In the genomic region with DNA sequence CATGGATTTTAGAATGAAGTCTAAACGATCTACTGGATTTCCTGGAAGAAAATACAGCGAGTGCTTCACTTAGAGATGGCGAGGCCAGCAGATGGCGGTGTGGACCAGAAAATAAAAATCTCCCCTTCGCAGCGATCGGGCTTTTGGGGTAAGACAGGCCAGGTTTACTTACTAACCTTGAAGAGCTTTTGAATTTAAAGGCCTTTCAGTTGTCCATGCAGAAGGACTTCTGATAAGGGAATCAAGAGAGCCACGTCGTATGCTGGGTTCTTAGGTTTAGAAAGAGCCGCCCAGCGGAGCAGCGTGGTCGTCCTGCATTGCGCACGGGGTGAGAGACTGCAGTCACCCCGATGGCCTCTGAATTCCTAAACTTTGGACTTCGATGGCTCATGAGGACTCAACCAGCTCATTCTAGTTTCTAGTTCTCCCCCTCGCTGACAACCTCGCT, we compare ENCODE assay signal across 8 cellular contexts.
DNase-seq lines count a peak whose midpoint lies in the region; ATAC-seq and TF ChIP-seq lines count a peak whose summit lies in the region.

No MANE protein-coding gene starts in this region.

- in situ Hi-C loops in mammary epithelial cell (cut with MboI; ENCODE audit: low sequenced_read_pairs in 2 of 2): no loop called here

- H3K9me3 ChIP-seq in mammary epithelial cell (replicated peaks; ENCODE audit: insufficient read depth, low read length): no peaks in the 10 kb centered on the region

- ATAC-seq in GM19397 (IDR thresholded peaks at IDR 0.05; ENCODE audit: unreplicated experiment): no peak
- no peak for ATAC-seq in GM21576 (IDR thresholded peaks at IDR 0.05; ENCODE audit: unreplicated experiment)

- peak; percentile 64 for TF ChIP-seq CTCF in GM10248 (IDR thresholded peaks at IDR 0.05; ENCODE audit: control extremely low read depth, extremely low read depth, low read depth, missing control alignments)
- peak; percentile 58 to 63 for TF ChIP-seq CTCF in mammary epithelial cell (conservative IDR thresholded peaks at IDR 0.05 in 1 of 2, IDR thresholded peaks at IDR 0.05 in 1 of 2; ENCODE audit: extremely low read depth in 1 of 2, insufficient read depth in 1 of 2, low read depth in 1 of 2, low read length in 2 of 2)
- peak; percentile 75 for TF ChIP-seq CTCF in kidney epithelial cell (IDR thresholded peaks at IDR 0.05; ENCODE audit: insufficient read depth, low read length, poor library complexity, severe bottlenecking)

- H3K9ac ChIP-seq in mammary epithelial cell (ENCODE audit: insufficient read depth, low read length): no peak overlapping the region

- no peaks in the 10 kb centered on the region for H3K4me1 ChIP-seq in mammary epithelial cell (ENCODE audit: insufficient read depth, low read length)

- H3K27me3 ChIP-seq in mammary epithelial cell (ENCODE audit: insufficient read depth, low read length) (peaks cover 2% of the 10 kb centered on the region), kidney epithelial cell (ENCODE audit: control insufficient read depth, insufficient read depth, low read length) (peaks cover 5% of the 10 kb centered on the region)

- POLR2A ChIA-PET in GM10248 (lab: Yijun Ruan, JAX): no interaction called here

- H3K4me3 ChIP-seq in mammary epithelial cell (replicated peaks in 1 of 3; ENCODE audit: insufficient read depth in 1 of 3, low read depth in 2 of 3, low read length in 3 of 3): no peak overlapping the region
- H3K4me3 ChIP-seq in kidney epithelial cell (ENCODE audit: low read depth, low read length): no peak overlapping the region

- H3K4me2 ChIP-seq in mammary epithelial cell (ENCODE audit: insufficient read depth, low read depth, low read length): no peak overlapping the region

- no peak overlapping the region for H3K27ac ChIP-seq in mammary epithelial cell (ENCODE audit: insufficient read depth, low read depth, low read length)

- intact Hi-C loops in mammary epithelial cell (cut with micrococcal nuclease): loop anchor here (1.0 to 5.0 kb wide), 4 partner anchors 398 to 778 kb away; no protein-coding TSS in a partner anchor

- H3K79me2 ChIP-seq in mammary epithelial cell (ENCODE audit: insufficient read depth, low read length): no peaks in the 10 kb centered on the region

- no peaks in the 10 kb centered on the region for H4K20me1 ChIP-seq in mammary epithelial cell (ENCODE audit: insufficient read depth, low read length)

- 43% methylated on average over 19 of the region's 19 CpGs for WGBS in mammary epithelial cell (ENCODE audit: low coverage, missing lambda C conversion rate)

- DNase-seq in GM10248 (ENCODE audit: extremely low spot score): peak; percentile 58
- DNase-seq in NCI-H128 (lab: John Stamatoyannopoulos, UW; ENCODE audit: unreplicated experiment): peak; percentile 35
- peak; percentile 45 for DNase-seq in SK-N-DZ (ENCODE audit: low spot score)
- DNase-seq in mammary epithelial cell: no peak
- DNase-seq in kidney epithelial cell (ENCODE audit: low read depth): no peak
- peak in 2 of 3 experiments; percentile 16 to 40 for DNase-seq in stimulated activated CD4-positive, alpha-beta T cell treated with anti-CD3 and anti-CD28 coated beads, TNF-alpha, amount 100 ng/mL, for 24 hours (ENCODE audit: low read depth in 3 of 3)

- no peak overlapping the region for H2AFZ ChIP-seq in mammary epithelial cell (ENCODE audit: low read depth, low read length)

- dilution Hi-C loops in mammary epithelial cell (cut with HindIII; ENCODE audit: low sequenced_read_pairs): no loop called here

- BruUV-seq in mammary epithelial cell (replicated peaks; lab: Mats Ljungman, UMichigan): no TSS peak

- no peaks in the 10 kb centered on the region for H3K36me3 ChIP-seq in mammary epithelial cell (ENCODE audit: insufficient read depth, low read length)
- H3K36me3 ChIP-seq in kidney epithelial cell (ENCODE audit: control insufficient read depth, insufficient read depth, low read length): no peaks in the 10 kb centered on the region

- CTCF ChIA-PET in GM10248 (lab: Yijun Ruan, JAX) (interaction anchor here (0.9 to 7.3 kb wide), 19 partner anchors 9 to 784 kb away, joined by 3 to 47 read pairs (median 5); no protein-coding TSS in a partner anchor), mammary epithelial cell (lab: Charles Lee; ENCODE audit: low non-redundant PET) (no interaction called here)

Comparison
In these comparisons a context has a peak if more than half of its experiments do, and no peak if none do; other contexts are left out.
1. DNase-seq: peak in GM10248 (single experiment), NCI-H128 (single experiment), SK-N-DZ (single experiment) and stimulated activated CD4-positive, alpha-beta T cell treated with anti-CD3 and anti-CD28 coated beads, TNF-alpha, amount 100 ng/mL, for 24 hours (2 of 3); none in mammary epithelial cell (single experiment) and kidney epithelial cell (single experiment).
2. Peak in every context shown above with its lines, with median percentiles within 50 percentile points of each other: CTCF ChIP-seq.